In genomic region chr15:75842722-75843617, GRCh38 we compare ENCODE assay signal across 1 cellular context.
A peak's percentile ranks its signal among the peaks of the same experiment; 100 is the strongest.
TF ChIP-seq lines count a peak whose summit lies in the region.

Gene UBE2Q2 (plus strand): TSS chr15:75843447. CDS start chr15:75843667, 220 bp downstream.

TF ChIP-seq in K562, 482 proteins besides CTCF, POLR2A, EP300 and RAD21 (continued from another document and continues in another):
- TF ChIP-seq, protein P1, sequence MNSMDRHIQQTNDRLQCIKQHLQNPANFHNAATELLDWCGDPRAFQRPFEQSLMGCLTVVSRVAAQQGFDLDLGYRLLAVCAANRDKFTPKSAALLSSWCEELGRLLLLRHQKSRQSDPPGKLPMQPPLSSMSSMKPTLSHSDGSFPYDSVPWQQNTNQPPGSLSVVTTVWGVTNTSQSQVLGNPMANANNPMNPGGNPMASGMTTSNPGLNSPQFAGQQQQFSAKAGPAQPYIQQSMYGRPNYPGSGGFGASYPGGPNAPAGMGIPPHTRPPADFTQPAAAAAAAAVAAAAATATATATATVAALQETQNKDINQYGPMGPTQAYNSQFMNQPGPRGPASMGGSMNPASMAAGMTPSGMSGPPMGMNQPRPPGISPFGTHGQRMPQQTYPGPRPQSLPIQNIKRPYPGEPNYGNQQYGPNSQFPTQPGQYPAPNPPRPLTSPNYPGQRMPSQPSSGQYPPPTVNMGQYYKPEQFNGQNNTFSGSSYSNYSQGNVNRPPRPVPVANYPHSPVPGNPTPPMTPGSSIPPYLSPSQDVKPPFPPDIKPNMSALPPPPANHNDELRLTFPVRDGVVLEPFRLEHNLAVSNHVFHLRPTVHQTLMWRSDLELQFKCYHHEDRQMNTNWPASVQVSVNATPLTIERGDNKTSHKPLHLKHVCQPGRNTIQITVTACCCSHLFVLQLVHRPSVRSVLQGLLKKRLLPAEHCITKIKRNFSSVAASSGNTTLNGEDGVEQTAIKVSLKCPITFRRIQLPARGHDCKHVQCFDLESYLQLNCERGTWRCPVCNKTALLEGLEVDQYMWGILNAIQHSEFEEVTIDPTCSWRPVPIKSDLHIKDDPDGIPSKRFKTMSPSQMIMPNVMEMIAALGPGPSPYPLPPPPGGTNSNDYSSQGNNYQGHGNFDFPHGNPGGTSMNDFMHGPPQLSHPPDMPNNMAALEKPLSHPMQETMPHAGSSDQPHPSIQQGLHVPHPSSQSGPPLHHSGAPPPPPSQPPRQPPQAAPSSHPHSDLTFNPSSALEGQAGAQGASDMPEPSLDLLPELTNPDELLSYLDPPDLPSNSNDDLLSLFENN (IDR thresholded peaks at IDR 0.05; ENCODE audit: low read depth in 2 of 2, low read length in 2 of 2), result peak in 1 of 2 experiments; percentile 9; a peak in 1 of 4 replicates
- no peak for TF ChIP-seq SFPQ (IDR thresholded peaks at IDR 0.05; ENCODE audit: low read depth, low read length)
- TF ChIP-seq FOXK2 (conservative IDR thresholded peaks at IDR 0.05 in 1 of 2, IDR thresholded peaks at IDR 0.05 in 1 of 2; ENCODE audit: low read depth in 2 of 2), result peak in 1 of 2 experiments; percentile 44; a peak in 1 of 4 replicates
- TF ChIP-seq SRSF7 (optimal IDR thresholded peaks at IDR 0.05; ENCODE audit: low read depth, low read length), result no peak
- TF ChIP-seq ZBTB40 (IDR thresholded peaks at IDR 0.05), result peak; percentile 54; the same call in 1 of the 2 replicates
- no peak for TF ChIP-seq ZBTB40 (CRISPR knock-in tag; IDR thresholded peaks at IDR 0.05)
- 0 out of 2 replicates have a peak, but pooled peaks have one; percentile 26 for TF ChIP-seq DNMT1 (IDR thresholded peaks at IDR 0.05)
- peak; percentile 70; the same call in 1 of the 2 replicates for TF ChIP-seq KAT7 (CRISPR knock-in tag; IDR thresholded peaks at IDR 0.05; ENCODE audit: borderline replicate concordance)
- TF ChIP-seq ZNF197 (CRISPR knock-in tag; IDR thresholded peaks at IDR 0.05; ENCODE audit: low read depth), result peak; percentile 98
- TF ChIP-seq RREB1 (CRISPR knock-in tag; IDR thresholded peaks at IDR 0.05), result peak; percentile 22; the same call in 1 of the 2 replicates
- no peak for TF ChIP-seq SMAD2 (IDR thresholded peaks at IDR 0.05; ENCODE audit: low read depth, low read length)
- TF ChIP-seq ZNF644 (tag; IDR thresholded peaks at IDR 0.05; ENCODE audit: low read depth), result peak; percentile 90
- no peak for TF ChIP-seq NCOA1 (IDR thresholded peaks at IDR 0.05; ENCODE audit: low read depth)
- TF ChIP-seq MEF2A (IDR thresholded peaks at IDR 0.05; ENCODE audit: control insufficient read depth, low read depth, low read length), result no peak
- TF ChIP-seq, protein P2, sequence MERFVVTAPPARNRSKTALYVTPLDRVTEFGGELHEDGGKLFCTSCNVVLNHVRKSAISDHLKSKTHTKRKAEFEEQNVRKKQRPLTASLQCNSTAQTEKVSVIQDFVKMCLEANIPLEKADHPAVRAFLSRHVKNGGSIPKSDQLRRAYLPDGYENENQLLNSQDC (CRISPR knock-in tag; IDR thresholded peaks at IDR 0.05), result no peak
- TF ChIP-seq PCBP1 (IDR thresholded peaks at IDR 0.05; ENCODE audit: low read depth, low read length, poor library complexity, severe bottlenecking), result peak; percentile 74
- TF ChIP-seq HDAC2 (IDR thresholded peaks at IDR 0.05), result peak; percentile 70
- peak; percentile 38 for TF ChIP-seq E2F8 (IDR thresholded peaks at IDR 0.05; ENCODE audit: low read depth, partially characterized antibody)
- no peak for TF ChIP-seq CHD4 (IDR thresholded peaks at IDR 0.05; ENCODE audit: insufficient read depth, insufficient replicate concordance, low read depth, low read length, poor library complexity, severe bottlenecking)
- TF ChIP-seq ZNF124 (CRISPR knock-in tag; IDR thresholded peaks at IDR 0.05), result peak; percentile 65; the same call in 1 of the 2 replicates
- TF ChIP-seq ZFPM2 (CRISPR knock-in tag; IDR thresholded peaks at IDR 0.05), result peak; percentile 52; the same call in 1 of the 2 replicates
- TF ChIP-seq, protein P3, sequence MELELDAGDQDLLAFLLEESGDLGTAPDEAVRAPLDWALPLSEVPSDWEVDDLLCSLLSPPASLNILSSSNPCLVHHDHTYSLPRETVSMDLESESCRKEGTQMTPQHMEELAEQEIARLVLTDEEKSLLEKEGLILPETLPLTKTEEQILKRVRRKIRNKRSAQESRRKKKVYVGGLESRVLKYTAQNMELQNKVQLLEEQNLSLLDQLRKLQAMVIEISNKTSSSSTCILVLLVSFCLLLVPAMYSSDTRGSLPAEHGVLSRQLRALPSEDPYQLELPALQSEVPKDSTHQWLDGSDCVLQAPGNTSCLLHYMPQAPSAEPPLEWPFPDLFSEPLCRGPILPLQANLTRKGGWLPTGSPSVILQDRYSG (tag; conservative IDR thresholded peaks at IDR 0.05; ENCODE audit: low read depth), result peak; percentile 79
- peak; percentile 49 to 94 (median 86) for TF ChIP-seq YY1 (IDR thresholded peaks at IDR 0.05; ENCODE audit: borderline replicate concordance in 1 of 3, control insufficient read depth in 1 of 3, extremely low read depth in 1 of 3, insufficient read depth in 3 of 3, insufficient read length in 1 of 3, insufficient replicate concordance in 2 of 3, low read depth in 1 of 3, low read length in 2 of 3)
- TF ChIP-seq NEUROD1 (IDR thresholded peaks at IDR 0.05; ENCODE audit: borderline replicate concordance, low read depth, low read length, partially characterized antibody), result peak; percentile 53
- peak; percentile 67 for TF ChIP-seq FOXJ2 (tag; IDR thresholded peaks at IDR 0.05)
- 0 out of 2 replicates have a peak, but pooled peaks have one; percentile 1 for TF ChIP-seq PML (IDR thresholded peaks at IDR 0.05; ENCODE audit: low read length)
